In the genomic region with DNA sequence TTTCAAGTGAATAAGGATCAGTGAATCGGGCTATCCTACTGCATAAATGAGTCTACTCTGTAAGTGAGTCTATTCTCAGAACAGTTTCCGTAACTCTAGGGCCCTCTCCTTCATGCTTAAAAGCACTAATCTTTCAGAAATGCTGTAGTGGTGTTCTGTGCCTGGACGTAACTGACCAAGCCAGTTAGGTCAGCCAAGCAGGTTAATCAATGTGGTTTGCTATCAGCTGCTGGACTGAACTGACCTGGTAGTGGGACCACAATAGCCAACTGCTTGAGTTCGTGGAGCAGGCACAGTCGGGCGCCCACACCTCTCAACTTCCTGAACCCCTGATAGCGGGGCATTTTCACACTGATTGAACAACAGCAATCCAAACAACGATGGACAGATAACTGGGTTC, we compare ENCODE assay signal across 1 cellular context.
TF ChIP-seq lines count a peak whose summit lies in the region.

No MANE protein-coding gene starts in this region.

TF ChIP-seq in GM23338, 12 proteins besides CTCF, POLR2A, EP300 and RAD21 (continued from another document):
- TF ChIP-seq, protein P1, sequence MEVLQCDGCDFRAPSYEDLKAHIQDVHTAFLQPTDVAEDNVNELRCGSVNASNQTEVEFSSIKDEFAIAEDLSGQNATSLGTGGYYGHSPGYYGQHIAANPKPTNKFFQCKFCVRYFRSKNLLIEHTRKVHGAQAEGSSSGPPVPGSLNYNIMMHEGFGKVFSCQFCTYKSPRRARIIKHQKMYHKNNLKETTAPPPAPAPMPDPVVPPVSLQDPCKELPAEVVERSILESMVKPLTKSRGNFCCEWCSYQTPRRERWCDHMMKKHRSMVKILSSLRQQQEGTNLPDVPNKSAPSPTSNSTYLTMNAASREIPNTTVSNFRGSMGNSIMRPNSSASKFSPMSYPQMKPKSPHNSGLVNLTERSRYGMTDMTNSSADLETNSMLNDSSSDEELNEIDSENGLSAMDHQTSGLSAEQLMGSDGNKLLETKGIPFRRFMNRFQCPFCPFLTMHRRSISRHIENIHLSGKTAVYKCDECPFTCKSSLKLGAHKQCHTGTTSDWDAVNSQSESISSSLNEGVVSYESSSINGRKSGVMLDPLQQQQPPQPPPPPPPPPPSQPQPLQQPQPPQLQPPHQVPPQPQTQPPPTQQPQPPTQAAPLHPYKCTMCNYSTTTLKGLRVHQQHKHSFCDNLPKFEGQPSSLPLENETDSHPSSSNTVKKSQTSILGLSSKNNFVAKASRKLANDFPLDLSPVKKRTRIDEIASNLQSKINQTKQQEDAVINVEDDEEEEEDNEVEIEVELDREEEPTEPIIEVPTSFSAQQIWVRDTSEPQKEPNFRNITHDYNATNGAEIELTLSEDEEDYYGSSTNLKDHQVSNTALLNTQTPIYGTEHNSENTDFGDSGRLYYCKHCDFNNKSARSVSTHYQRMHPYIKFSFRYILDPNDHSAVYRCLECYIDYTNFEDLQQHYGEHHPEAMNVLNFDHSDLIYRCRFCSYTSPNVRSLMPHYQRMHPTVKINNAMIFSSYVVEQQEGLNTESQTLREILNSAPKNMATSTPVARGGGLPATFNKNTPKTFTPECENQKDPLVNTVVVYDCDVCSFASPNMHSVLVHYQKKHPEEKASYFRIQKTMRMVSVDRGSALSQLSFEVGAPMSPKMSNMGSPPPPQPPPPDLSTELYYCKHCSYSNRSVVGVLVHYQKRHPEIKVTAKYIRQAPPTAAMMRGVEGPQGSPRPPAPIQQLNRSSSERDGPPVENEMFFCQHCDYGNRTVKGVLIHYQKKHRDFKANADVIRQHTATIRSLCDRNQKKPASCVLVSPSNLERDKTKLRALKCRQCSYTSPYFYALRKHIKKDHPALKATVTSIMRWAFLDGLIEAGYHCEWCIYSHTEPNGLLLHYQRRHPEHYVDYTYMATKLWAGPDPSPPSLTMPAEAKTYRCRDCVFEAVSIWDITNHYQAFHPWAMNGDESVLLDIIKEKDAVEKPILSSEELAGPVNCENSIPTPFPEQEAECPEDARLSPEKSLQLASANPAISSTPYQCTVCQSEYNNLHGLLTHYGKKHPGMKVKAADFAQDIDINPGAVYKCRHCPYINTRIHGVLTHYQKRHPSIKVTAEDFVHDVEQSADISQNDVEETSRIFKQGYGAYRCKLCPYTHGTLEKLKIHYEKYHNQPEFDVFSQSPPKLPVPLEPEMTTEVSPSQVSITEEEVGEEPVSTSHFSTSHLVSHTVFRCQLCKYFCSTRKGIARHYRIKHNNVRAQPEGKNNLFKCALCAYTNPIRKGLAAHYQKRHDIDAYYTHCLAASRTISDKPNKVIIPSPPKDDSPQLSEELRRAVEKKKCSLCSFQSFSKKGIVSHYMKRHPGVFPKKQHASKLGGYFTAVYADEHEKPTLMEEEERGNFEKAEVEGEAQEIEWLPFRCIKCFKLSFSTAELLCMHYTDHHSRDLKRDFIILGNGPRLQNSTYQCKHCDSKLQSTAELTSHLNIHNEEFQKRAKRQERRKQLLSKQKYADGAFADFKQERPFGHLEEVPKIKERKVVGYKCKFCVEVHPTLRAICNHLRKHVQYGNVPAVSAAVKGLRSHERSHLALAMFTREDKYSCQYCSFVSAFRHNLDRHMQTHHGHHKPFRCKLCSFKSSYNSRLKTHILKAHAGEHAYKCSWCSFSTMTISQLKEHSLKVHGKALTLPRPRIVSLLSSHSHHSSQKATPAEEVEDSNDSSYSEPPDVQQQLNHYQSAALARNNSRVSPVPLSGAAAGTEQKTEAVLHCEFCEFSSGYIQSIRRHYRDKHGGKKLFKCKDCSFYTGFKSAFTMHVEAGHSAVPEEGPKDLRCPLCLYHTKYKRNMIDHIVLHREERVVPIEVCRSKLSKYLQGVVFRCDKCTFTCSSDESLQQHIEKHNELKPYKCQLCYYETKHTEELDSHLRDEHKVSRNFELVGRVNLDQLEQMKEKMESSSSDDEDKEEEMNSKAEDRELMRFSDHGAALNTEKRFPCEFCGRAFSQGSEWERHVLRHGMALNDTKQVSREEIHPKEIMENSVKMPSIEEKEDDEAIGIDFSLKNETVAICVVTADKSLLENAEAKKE (CRISPR knock-in tag; IDR thresholded peaks at IDR 0.05) = no peak
- no peak for TF ChIP-seq REST (IDR thresholded peaks at IDR 0.05; ENCODE audit: unreplicated experiment)
- TF ChIP-seq POLR2AphosphoS5 (IDR thresholded peaks at IDR 0.05; ENCODE audit: low read depth) = no peak
- TF ChIP-seq EZH2phosphoT487 (IDR thresholded peaks at IDR 0.05; ENCODE audit: unreplicated experiment) = no peak
- TF ChIP-seq ZNF331 (CRISPR knock-in tag; IDR thresholded peaks at IDR 0.05; ENCODE audit: low read depth) = no peak
- no peak for TF ChIP-seq STAT1 (IDR thresholded peaks at IDR 0.05; ENCODE audit: unreplicated experiment)
- no peak for TF ChIP-seq JUNB (IDR thresholded peaks at IDR 0.05; ENCODE audit: unreplicated experiment)
- TF ChIP-seq NANOG (IDR thresholded peaks at IDR 0.05; ENCODE audit: borderline replicate concordance) = no peak
- no peak for TF ChIP-seq ZNF114 (CRISPR knock-in tag; IDR thresholded peaks at IDR 0.05)
